Comparison of ENCODE assay signal across 9 cellular contexts in genomic region chr15:31487811-31488436, GRCh38.
DNase-seq lines count a peak whose midpoint lies in the region; ATAC-seq, FAIRE-seq and TF ChIP-seq lines count a peak whose summit lies in the region.
"Had no signal": no experiment of that assay in that cellular context is flagged by ENCODE, and none has a peak within 500 bp of the region (broad histone marks: within the 10 kb centered on the region; RNA-seq: fewer than 3 reads in every experiment).

No MANE protein-coding gene starts in this region.

- H3K27me3 Mint-ChIP-seq in activated T-cell treated with anti-CD3 and anti-CD28 coated beads, Interleukin-2, amount 50 U/mL, for 72 hours (ENCODE audit: low read depth): peaks cover 10% of the 10 kb centered on the region

- intact Hi-C loops in body of pancreas (cut with DNase I): loop anchor here (5.0 to 10.0 kb wide), 2 partner anchors 83 to 276 kb away; no protein-coding TSS in a partner anchor

- H3K9me3 ChIP-seq in body of pancreas: no peaks in the 10 kb centered on the region
- H3K9me3 ChIP-seq in small intestine (ENCODE audit: control insufficient read depth, low read depth): no peaks in the 10 kb centered on the region
- H3K9me3 ChIP-seq: neutrophil had no signal

- no peaks in the 10 kb centered on the region for H3K27me3 ChIP-seq in body of pancreas
- H3K27me3 ChIP-seq in small intestine (ENCODE audit: control insufficient read depth in 2 of 2, insufficient read depth in 2 of 2, low read length in 2 of 2): no peaks in the 10 kb centered on the region

- H3K27ac ChIP-seq in body of pancreas (peak overlapping the region; percentile 1 to 40 (median 33)), small intestine (ENCODE audit: low read depth in 1 of 2, low read length in 1 of 2) (peak overlapping the region in 1 of 2 donors; percentile 12)
- H3K27ac ChIP-seq: neutrophil had no signal

- peaks cover 18 to 28% of the 10 kb centered on the region in 2 donors for H3K36me3 Mint-ChIP-seq in activated T-cell treated with anti-CD3 and anti-CD28 coated beads, Interleukin-2, amount 50 U/mL, for 72 hours (ENCODE audit: insufficient read depth in 2 of 2)

- no peak overlapping the region for H3K4me3 ChIP-seq in body of pancreas
- H3K4me3 ChIP-seq in small intestine (ENCODE audit: low read depth in 1 of 2, low read length in 2 of 2): no peak overlapping the region

- peaks cover 8 to 12% of the 10 kb centered on the region in 2 donors for H3K9me3 Mint-ChIP-seq in activated T-cell treated with anti-CD3 and anti-CD28 coated beads, Interleukin-2, amount 50 U/mL, for 72 hours

- H3K36me3 ChIP-seq in body of pancreas (replicated peaks in 1 of 2; ENCODE audit: insufficient read depth in 1 of 2, low read depth in 2 of 2): no peaks in the 10 kb centered on the region
- no peaks in the 10 kb centered on the region for H3K36me3 ChIP-seq in small intestine (ENCODE audit: control insufficient read depth in 2 of 2, insufficient read depth in 2 of 2, low read length in 2 of 2)
- H3K36me3 ChIP-seq: neutrophil had no signal

- peaks cover 69% of the 10 kb centered on the region for H3K4me1 Mint-ChIP-seq in activated T-cell treated with anti-CD3 and anti-CD28 coated beads, Interleukin-2, amount 50 U/mL, for 72 hours (ENCODE audit: low read depth)

- H3K27ac Mint-ChIP-seq in activated T-cell treated with anti-CD3 and anti-CD28 coated beads, Interleukin-2, amount 50 U/mL, for 72 hours: peak overlapping the region; percentile 37

- 20 to 30% methylated on average over 2 to 6 of the region's 6 CpGs for WGBS in body of pancreas, 2 donors
- 38 to 53% (median 45%) methylated on average over 6 of the region's 6 CpGs for WGBS in small intestine, 3 donors

- ATAC-seq in activated T-cell treated with anti-CD3 and anti-CD28 coated beads, Interleukin-2, amount 50 U/mL, for 72 hours (replicated peaks in 1 of 2): peak; percentile 55 to 57
- ATAC-seq in HG03159 (IDR thresholded peaks at IDR 0.05; ENCODE audit: unreplicated experiment) (peak; percentile 32), body of pancreas (peak; percentile 3), GM18502 (IDR thresholded peaks at IDR 0.05; ENCODE audit: poor library complexity, unreplicated experiment) (no peak)

- peak; percentile 66 to 71 for DNase-seq in activated T-cell treated with anti-CD3 and anti-CD28 coated beads, Interleukin-2, amount 50 U/mL, for 72 hours
- no peak for DNase-seq in activated T-cell treated with anti-CD3 and anti-CD28 coated beads, Interleukin-2, amount 50 U/mL, for 1 hour
- DNase-seq in body of pancreas (peak; percentile 36 to 63 (median 46)), small intestine (peak; percentile 29), epidermal melanocyte (ENCODE audit: insufficient read length, low spot score) (no peak), C1 segment of cervical spinal cord (lab: John Stamatoyannopoulos, UW) (no peak)

- peaks cover 29% of the 10 kb centered on the region for H3K4me1 ChIP-seq in body of pancreas
- peaks cover 0 to 3% of the 10 kb centered on the region in 2 donors for H3K4me1 ChIP-seq in small intestine (ENCODE audit: control insufficient read depth in 2 of 2, insufficient read depth in 1 of 2, low read depth in 1 of 2, low read length in 1 of 2)

- peak overlapping the region; percentile 66 to 68 for H3K4me3 Mint-ChIP-seq in activated T-cell treated with anti-CD3 and anti-CD28 coated beads, Interleukin-2, amount 50 U/mL, for 72 hours

- no peak for FAIRE-seq in small intestine (lab: Jason Lieb, UNC)

- TF ChIP-seq CTCF in body of pancreas (IDR thresholded peaks at IDR 0.05): peak in 3 of 7 experiments; percentile 6 to 29 (median 25)

- no peak for TF ChIP-seq POLR2A in body of pancreas (IDR thresholded peaks at IDR 0.05)

Comparison
In these comparisons a context has a peak if more than half of its experiments do, and no peak if none do; other contexts are left out.
1. DNase-seq: peak in activated T-cell treated with anti-CD3 and anti-CD28 coated beads, Interleukin-2, amount 50 U/mL, for 72 hours (2 of 2), body of pancreas (4 of 4) and small intestine (single experiment); none in activated T-cell treated with anti-CD3 and anti-CD28 coated beads, Interleukin-2, amount 50 U/mL, for 1 hour (single experiment), epidermal melanocyte (single experiment) and C1 segment of cervical spinal cord (0 of 14).